In genomic region chr11:75508051-75508561, GRCh38 we compare ENCODE assay signal across 10 cellular contexts. TPM values are rescaled to one million over a fixed set of nuclear protein-coding genes. Genes with fewer than 3 reads are reported as not detected.
DNase-seq lines count a peak whose midpoint lies in the region; ATAC-seq lines count a peak whose summit lies in the region.
"Had no signal": no experiment of that assay in that cellular context is flagged by ENCODE, and none has a peak within 500 bp of the region (broad histone marks: within the 10 kb centered on the region; RNA-seq: fewer than 3 reads in every experiment).

No MANE protein-coding gene starts in this region.

- peaks cover 10% of the 10 kb centered on the region for H3K4me1 Mint-ChIP-seq in activated naive CD8-positive, alpha-beta T cell treated with anti-CD3 and anti-CD28 coated beads, Interleukin-2, amount 10 ng/mL, durations not matched to agents 7 days and 5 days

- peaks cover 2% of the 10 kb centered on the region for H3K27me3 Mint-ChIP-seq in activated naive CD8-positive, alpha-beta T cell treated with anti-CD3 and anti-CD28 coated beads, Interleukin-2, amount 10 ng/mL, durations not matched to agents 7 days and 5 days

- H3K36me3 Mint-ChIP-seq in activated naive CD8-positive, alpha-beta T cell treated with anti-CD3 and anti-CD28 coated beads, Interleukin-2, amount 10 ng/mL, durations not matched to agents 7 days and 5 days = no peaks in the 10 kb centered on the region

- POLR2A ChIA-PET in activated naive CD8-positive, alpha-beta T cell treated with anti-CD3 and anti-CD28 coated beads, Interleukin-2, amount 10 ng/mL, durations not matched to agents 7 days and 5 days (lab: Charles Lee) = interaction anchor here (0.8 kb wide), 1 partner anchor 10 kb away, joined by 4 read pairs; no protein-coding TSS in a partner anchor

- peak overlapping the region; percentile 71 for H3K27ac Mint-ChIP-seq in activated naive CD8-positive, alpha-beta T cell treated with anti-CD3 and anti-CD28 coated beads, Interleukin-2, amount 10 ng/mL, durations not matched to agents 7 days and 5 days
- H3K27ac Mint-ChIP-seq: nephron had no signal

- peak overlapping the region; percentile 29 for H3K4me3 Mint-ChIP-seq in activated naive CD8-positive, alpha-beta T cell treated with anti-CD3 and anti-CD28 coated beads, Interleukin-2, amount 10 ng/mL, durations not matched to agents 7 days and 5 days
- H3K4me3 Mint-ChIP-seq: nephron had no signal

- no peaks in the 10 kb centered on the region for H3K9me3 Mint-ChIP-seq in activated naive CD8-positive, alpha-beta T cell treated with anti-CD3 and anti-CD28 coated beads, Interleukin-2, amount 10 ng/mL, durations not matched to agents 7 days and 5 days
- H3K9me3 Mint-ChIP-seq: nephron had no signal

- peak; percentile 33 for DNase-seq in stimulated activated CD4-positive, alpha-beta T cell treated with anti-CD3 and anti-CD28 coated beads, Interleukin-4, amount 100 ng/mL, for 24 hours
- DNase-seq in stimulated activated CD4-positive, alpha-beta T cell treated with anti-CD3 and anti-CD28 coated beads, Interleukin-4, amount 100 ng/mL, for 1 hour = no peak
- DNase-seq in T-helper 1 cell (peak; percentile 22 to 83 (median 43)), NCI-H1436 (lab: John Stamatoyannopoulos, UW) (no peak), SHP77 (lab: John Stamatoyannopoulos, UW) (no peak)
- DNase-seq in activated naive CD8-positive, alpha-beta T cell treated with anti-CD3 and anti-CD28 coated beads, Interleukin-2, amount 10 ng/mL, durations not matched to agents 7 days and 5 days = no peak
- DNase-seq: head of caudate nucleus had no signal

- peak; percentile 87 for ATAC-seq in activated naive CD8-positive, alpha-beta T cell treated with anti-CD3 and anti-CD28 coated beads, Interleukin-2, amount 10 ng/mL, durations not matched to agents 7 days and 5 days (ENCODE audit: low read depth)
- ATAC-seq in GM21526 (IDR thresholded peaks at IDR 0.05; ENCODE audit: low FRiP score, unreplicated experiment) = no peak
- ATAC-seq in HG02884 (IDR thresholded peaks at IDR 0.05; ENCODE audit: unreplicated experiment) = no peak

RNA-seq across cellular contexts. Expression of gene GDPD5, which starts 17.6 kb away (rescaled TPM):
- 10 to 100 TPM; 35.7 to 38.4 TPM for total RNA-seq in activated naive CD8-positive, alpha-beta T cell treated with anti-CD3 and anti-CD28 coated beads, Interleukin-2, amount 10 ng/mL, durations not matched to agents 7 days and 5 days

RNA-seq across cellular contexts. Expression of gene SERPINH1, which starts 53.9 kb away (rescaled TPM):
- total RNA-seq in activated naive CD8-positive, alpha-beta T cell treated with anti-CD3 and anti-CD28 coated beads, Interleukin-2, amount 10 ng/mL, durations not matched to agents 7 days and 5 days = 10 to 100 TPM; 15.7 to 17.8 TPM

Comparison
In these comparisons a context has a peak if more than half of its experiments do, and no peak if none do; other contexts are left out.
1. DNase-seq: peak in stimulated activated CD4-positive, alpha-beta T cell treated with anti-CD3 and anti-CD28 coated beads, Interleukin-4, amount 100 ng/mL, for 24 hours (single experiment) and T-helper 1 cell (5 of 5); none in stimulated activated CD4-positive, alpha-beta T cell treated with anti-CD3 and anti-CD28 coated beads, Interleukin-4, amount 100 ng/mL, for 1 hour (single experiment), activated naive CD8-positive, alpha-beta T cell treated with anti-CD3 and anti-CD28 coated beads, Interleukin-2, amount 10 ng/mL, durations not matched to agents 7 days and 5 days (single experiment), NCI-H1436 (single experiment) and SHP77 (0 of 2).